ENCODE assay signal across 1 cellular context in the genomic region with DNA sequence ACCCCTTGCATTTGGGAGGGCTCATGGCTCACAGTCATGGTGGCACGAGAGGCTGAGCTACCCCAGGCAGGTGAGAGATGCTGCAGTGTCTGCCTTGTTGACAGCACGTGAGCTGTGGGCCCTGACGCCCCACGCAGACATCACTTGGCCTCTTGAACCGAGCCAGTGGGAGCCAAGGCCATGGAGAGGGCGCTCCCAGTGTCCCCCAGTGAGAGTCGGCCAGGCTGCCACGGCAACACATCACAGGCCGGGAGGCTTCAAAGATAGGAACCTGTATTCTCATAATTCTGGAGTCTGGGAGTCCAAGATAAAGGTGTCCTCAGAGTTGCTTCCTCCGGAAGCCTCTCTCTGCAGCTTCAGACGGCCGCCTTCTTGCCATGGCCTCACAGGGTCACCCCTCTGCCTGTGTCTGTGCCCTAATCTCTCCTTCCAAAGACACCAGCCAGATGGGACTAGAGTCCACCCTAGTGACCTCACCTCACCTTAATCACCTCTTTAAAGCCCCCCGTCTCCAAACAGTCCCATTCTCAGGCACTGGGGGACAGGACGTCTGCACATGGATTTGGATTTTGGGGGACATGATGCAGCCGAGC.
TF ChIP-seq lines count a peak whose summit lies in the region.

No MANE protein-coding gene starts in this region.

TF ChIP-seq in K562, 482 proteins besides CTCF, POLR2A, EP300 and RAD21 (continued from another document and continues in another):
- TF ChIP-seq, protein P1, sequence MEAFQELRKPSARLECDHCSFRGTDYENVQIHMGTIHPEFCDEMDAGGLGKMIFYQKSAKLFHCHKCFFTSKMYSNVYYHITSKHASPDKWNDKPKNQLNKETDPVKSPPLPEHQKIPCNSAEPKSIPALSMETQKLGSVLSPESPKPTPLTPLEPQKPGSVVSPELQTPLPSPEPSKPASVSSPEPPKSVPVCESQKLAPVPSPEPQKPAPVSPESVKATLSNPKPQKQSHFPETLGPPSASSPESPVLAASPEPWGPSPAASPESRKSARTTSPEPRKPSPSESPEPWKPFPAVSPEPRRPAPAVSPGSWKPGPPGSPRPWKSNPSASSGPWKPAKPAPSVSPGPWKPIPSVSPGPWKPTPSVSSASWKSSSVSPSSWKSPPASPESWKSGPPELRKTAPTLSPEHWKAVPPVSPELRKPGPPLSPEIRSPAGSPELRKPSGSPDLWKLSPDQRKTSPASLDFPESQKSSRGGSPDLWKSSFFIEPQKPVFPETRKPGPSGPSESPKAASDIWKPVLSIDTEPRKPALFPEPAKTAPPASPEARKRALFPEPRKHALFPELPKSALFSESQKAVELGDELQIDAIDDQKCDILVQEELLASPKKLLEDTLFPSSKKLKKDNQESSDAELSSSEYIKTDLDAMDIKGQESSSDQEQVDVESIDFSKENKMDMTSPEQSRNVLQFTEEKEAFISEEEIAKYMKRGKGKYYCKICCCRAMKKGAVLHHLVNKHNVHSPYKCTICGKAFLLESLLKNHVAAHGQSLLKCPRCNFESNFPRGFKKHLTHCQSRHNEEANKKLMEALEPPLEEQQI (IDR thresholded peaks at IDR 0.05), result 0 out of 2 replicates have a peak, but pooled peaks have one; percentile 36
- TF ChIP-seq KDM1A (IDR thresholded peaks at IDR 0.05) (peak; percentile 85 to 89), FOXK2 (conservative IDR thresholded peaks at IDR 0.05 in 1 of 2, IDR thresholded peaks at IDR 0.05 in 1 of 2; ENCODE audit: low read depth in 2 of 2) (peak; percentile 65 to 84), MYC (IDR thresholded peaks at IDR 0.05; ENCODE audit: low read depth, low read length) (peak; percentile 18; the same call in 1 of the 2 replicates), MYC (CRISPR knock-in tag; IDR thresholded peaks at IDR 0.05; ENCODE audit: borderline replicate concordance, low read depth) (no peak), ZNF644 (tag; IDR thresholded peaks at IDR 0.05; ENCODE audit: low read depth) (peak; percentile 47), TRIM24 (IDR thresholded peaks at IDR 0.05) (peak; percentile 73 to 91), HDAC1 (IDR thresholded peaks at IDR 0.05) (peak in 1 of 2 experiments; percentile 81; a peak in 2 of 4 replicates), SLC30A9 (CRISPR knock-in tag; IDR thresholded peaks at IDR 0.05) (no peak), ZBTB7A (IDR thresholded peaks at IDR 0.05; ENCODE audit: borderline replicate concordance, control insufficient read depth, low read depth, low read length) (0 out of 2 replicates have a peak, but pooled peaks have one; percentile 35), SOX6 (IDR thresholded peaks at IDR 0.05) (peak; percentile 90), NONO (IDR thresholded peaks at IDR 0.05; ENCODE audit: low read depth in 2 of 2, low read length in 1 of 2) (peak in 1 of 2 experiments; percentile 64; a peak in 1 of 4 replicates), JUND (IDR thresholded peaks at IDR 0.05; ENCODE audit: borderline replicate concordance, low read depth, low read length) (peak; percentile 57; the same call in 1 of the 2 replicates), JUND (tag; IDR thresholded peaks at IDR 0.05; ENCODE audit: borderline replicate concordance, low read depth, low read length) (peak; percentile 60; the same call in 1 of the 3 replicates), GATAD2B (IDR thresholded peaks at IDR 0.05; ENCODE audit: borderline replicate concordance) (peak; percentile 9), RNF2 (IDR thresholded peaks at IDR 0.05) (peak; percentile 94), ESRRA (IDR thresholded peaks at IDR 0.05; ENCODE audit: borderline replicate concordance, low read depth) (peak; percentile 89; the same call in 1 of the 2 replicates), RB1 (IDR thresholded peaks at IDR 0.05; ENCODE audit: low read depth) (peak; percentile 44; the same call in 1 of the 2 replicates), ZKSCAN1 (IDR thresholded peaks at IDR 0.05; ENCODE audit: low read depth, low read length) (no peak), TCF7 (IDR thresholded peaks at IDR 0.05; ENCODE audit: borderline replicate concordance) (0 out of 2 replicates have a peak, but pooled peaks have one; percentile 49), NCOA1 (IDR thresholded peaks at IDR 0.05; ENCODE audit: low read depth) (peak; percentile 94), POLR2AphosphoS2 (IDR thresholded peaks at IDR 0.05; ENCODE audit: low read length) (no peak), E2F3 (CRISPR knock-in tag; IDR thresholded peaks at IDR 0.05) (no peak), NR1H2 (CRISPR knock-in tag; IDR thresholded peaks at IDR 0.05) (no peak), FOXA3 (CRISPR knock-in tag; conservative IDR thresholded peaks at IDR 0.05 in 1 of 2, IDR thresholded peaks at IDR 0.05 in 1 of 2) (peak; percentile 57 to 81; a peak in 3 of 4 replicates), DIDO1 (tag; IDR thresholded peaks at IDR 0.05; ENCODE audit: low read depth) (0 out of 2 replicates have a peak, but pooled peaks have one; percentile 36), HDAC3 (IDR thresholded peaks at IDR 0.05; ENCODE audit: borderline replicate concordance, partially characterized antibody) (peak; percentile 91), CBFA2T3 (IDR thresholded peaks at IDR 0.05) (peak; percentile 98), HMGN3 (IDR thresholded peaks at IDR 0.05; ENCODE audit: borderline replicate concordance, extremely low read depth, insufficient read length, low read depth, low read length) (peak; percentile 98), ZNF253 (CRISPR knock-in tag; conservative IDR thresholded peaks at IDR 0.05) (no peak), SMAD4 (CRISPR knock-in tag; conservative IDR thresholded peaks at IDR 0.05) (peak; percentile 96), MTA2 (IDR thresholded peaks at IDR 0.05; ENCODE audit: low read depth) (peak; percentile 92), SP1 (CRISPR knock-in tag; IDR thresholded peaks at IDR 0.05) (peak; percentile 18; the same call in 1 of the 2 replicates), MTA3 (IDR thresholded peaks at IDR 0.05; ENCODE audit: borderline replicate concordance) (peak; percentile 67; the same call in 1 of the 2 replicates), HCFC1 (IDR thresholded peaks at IDR 0.05; ENCODE audit: low read depth, low read length) (peak; percentile 65)
- TF ChIP-seq, protein P2, sequence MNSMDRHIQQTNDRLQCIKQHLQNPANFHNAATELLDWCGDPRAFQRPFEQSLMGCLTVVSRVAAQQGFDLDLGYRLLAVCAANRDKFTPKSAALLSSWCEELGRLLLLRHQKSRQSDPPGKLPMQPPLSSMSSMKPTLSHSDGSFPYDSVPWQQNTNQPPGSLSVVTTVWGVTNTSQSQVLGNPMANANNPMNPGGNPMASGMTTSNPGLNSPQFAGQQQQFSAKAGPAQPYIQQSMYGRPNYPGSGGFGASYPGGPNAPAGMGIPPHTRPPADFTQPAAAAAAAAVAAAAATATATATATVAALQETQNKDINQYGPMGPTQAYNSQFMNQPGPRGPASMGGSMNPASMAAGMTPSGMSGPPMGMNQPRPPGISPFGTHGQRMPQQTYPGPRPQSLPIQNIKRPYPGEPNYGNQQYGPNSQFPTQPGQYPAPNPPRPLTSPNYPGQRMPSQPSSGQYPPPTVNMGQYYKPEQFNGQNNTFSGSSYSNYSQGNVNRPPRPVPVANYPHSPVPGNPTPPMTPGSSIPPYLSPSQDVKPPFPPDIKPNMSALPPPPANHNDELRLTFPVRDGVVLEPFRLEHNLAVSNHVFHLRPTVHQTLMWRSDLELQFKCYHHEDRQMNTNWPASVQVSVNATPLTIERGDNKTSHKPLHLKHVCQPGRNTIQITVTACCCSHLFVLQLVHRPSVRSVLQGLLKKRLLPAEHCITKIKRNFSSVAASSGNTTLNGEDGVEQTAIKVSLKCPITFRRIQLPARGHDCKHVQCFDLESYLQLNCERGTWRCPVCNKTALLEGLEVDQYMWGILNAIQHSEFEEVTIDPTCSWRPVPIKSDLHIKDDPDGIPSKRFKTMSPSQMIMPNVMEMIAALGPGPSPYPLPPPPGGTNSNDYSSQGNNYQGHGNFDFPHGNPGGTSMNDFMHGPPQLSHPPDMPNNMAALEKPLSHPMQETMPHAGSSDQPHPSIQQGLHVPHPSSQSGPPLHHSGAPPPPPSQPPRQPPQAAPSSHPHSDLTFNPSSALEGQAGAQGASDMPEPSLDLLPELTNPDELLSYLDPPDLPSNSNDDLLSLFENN (IDR thresholded peaks at IDR 0.05; ENCODE audit: low read depth in 2 of 2, low read length in 2 of 2), result peak in 1 of 2 experiments; percentile 93; a peak in 2 of 4 replicates
- TF ChIP-seq, protein P3, sequence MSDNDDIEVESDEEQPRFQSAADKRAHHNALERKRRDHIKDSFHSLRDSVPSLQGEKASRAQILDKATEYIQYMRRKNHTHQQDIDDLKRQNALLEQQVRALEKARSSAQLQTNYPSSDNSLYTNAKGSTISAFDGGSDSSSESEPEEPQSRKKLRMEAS (CRISPR knock-in tag; IDR thresholded peaks at IDR 0.05), result peak; percentile 94
- TF ChIP-seq, protein P4, sequence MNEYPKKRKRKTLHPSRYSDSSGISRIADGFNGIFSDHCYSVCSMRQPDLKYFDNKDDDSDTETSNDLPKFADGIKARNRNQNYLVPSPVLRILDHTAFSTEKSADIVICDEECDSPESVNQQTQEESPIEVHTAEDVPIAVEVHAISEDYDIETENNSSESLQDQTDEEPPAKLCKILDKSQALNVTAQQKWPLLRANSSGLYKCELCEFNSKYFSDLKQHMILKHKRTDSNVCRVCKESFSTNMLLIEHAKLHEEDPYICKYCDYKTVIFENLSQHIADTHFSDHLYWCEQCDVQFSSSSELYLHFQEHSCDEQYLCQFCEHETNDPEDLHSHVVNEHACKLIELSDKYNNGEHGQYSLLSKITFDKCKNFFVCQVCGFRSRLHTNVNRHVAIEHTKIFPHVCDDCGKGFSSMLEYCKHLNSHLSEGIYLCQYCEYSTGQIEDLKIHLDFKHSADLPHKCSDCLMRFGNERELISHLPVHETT (CRISPR knock-in tag; conservative IDR thresholded peaks at IDR 0.05 in 1 of 2, IDR thresholded peaks at IDR 0.05 in 1 of 2), result peak in 1 of 2 experiments; percentile 71; a peak in 2 of 4 replicates
- TF ChIP-seq, protein P5, sequence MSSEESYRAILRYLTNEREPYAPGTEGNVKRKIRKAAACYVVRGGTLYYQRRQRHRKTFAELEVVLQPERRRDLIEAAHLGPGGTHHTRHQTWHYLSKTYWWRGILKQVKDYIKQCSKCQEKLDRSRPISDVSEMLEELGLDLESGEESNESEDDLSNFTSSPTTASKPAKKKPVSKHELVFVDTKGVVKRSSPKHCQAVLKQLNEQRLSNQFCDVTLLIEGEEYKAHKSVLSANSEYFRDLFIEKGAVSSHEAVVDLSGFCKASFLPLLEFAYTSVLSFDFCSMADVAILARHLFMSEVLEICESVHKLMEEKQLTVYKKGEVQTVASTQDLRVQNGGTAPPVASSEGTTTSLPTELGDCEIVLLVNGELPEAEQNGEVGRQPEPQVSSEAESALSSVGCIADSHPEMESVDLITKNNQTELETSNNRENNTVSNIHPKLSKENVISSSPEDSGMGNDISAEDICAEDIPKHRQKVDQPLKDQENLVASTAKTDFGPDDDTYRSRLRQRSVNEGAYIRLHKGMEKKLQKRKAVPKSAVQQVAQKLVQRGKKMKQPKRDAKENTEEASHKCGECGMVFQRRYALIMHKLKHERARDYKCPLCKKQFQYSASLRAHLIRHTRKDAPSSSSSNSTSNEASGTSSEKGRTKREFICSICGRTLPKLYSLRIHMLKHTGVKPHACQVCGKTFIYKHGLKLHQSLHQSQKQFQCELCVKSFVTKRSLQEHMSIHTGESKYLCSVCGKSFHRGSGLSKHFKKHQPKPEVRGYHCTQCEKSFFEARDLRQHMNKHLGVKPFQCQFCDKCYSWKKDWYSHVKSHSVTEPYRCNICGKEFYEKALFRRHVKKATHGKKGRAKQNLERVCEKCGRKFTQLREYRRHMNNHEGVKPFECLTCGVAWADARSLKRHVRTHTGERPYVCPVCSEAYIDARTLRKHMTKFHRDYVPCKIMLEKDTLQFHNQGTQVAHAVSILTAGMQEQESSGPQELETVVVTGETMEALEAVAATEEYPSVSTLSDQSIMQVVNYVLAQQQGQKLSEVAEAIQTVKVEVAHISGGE (CRISPR knock-in tag; IDR thresholded peaks at IDR 0.05), result peak in 2 of 3 experiments; percentile 75 to 97; a peak in 4 of 6 replicates
- TF ChIP-seq, protein P6, sequence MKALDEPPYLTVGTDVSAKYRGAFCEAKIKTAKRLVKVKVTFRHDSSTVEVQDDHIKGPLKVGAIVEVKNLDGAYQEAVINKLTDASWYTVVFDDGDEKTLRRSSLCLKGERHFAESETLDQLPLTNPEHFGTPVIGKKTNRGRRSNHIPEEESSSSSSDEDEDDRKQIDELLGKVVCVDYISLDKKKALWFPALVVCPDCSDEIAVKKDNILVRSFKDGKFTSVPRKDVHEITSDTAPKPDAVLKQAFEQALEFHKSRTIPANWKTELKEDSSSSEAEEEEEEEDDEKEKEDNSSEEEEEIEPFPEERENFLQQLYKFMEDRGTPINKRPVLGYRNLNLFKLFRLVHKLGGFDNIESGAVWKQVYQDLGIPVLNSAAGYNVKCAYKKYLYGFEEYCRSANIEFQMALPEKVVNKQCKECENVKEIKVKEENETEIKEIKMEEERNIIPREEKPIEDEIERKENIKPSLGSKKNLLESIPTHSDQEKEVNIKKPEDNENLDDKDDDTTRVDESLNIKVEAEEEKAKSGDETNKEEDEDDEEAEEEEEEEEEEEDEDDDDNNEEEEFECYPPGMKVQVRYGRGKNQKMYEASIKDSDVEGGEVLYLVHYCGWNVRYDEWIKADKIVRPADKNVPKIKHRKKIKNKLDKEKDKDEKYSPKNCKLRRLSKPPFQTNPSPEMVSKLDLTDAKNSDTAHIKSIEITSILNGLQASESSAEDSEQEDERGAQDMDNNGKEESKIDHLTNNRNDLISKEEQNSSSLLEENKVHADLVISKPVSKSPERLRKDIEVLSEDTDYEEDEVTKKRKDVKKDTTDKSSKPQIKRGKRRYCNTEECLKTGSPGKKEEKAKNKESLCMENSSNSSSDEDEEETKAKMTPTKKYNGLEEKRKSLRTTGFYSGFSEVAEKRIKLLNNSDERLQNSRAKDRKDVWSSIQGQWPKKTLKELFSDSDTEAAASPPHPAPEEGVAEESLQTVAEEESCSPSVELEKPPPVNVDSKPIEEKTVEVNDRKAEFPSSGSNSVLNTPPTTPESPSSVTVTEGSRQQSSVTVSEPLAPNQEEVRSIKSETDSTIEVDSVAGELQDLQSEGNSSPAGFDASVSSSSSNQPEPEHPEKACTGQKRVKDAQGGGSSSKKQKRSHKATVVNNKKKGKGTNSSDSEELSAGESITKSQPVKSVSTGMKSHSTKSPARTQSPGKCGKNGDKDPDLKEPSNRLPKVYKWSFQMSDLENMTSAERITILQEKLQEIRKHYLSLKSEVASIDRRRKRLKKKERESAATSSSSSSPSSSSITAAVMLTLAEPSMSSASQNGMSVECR (CRISPR knock-in tag; IDR thresholded peaks at IDR 0.05), result peak; percentile 58; the same call in 1 of the 2 replicates
- TF ChIP-seq, protein P7, sequence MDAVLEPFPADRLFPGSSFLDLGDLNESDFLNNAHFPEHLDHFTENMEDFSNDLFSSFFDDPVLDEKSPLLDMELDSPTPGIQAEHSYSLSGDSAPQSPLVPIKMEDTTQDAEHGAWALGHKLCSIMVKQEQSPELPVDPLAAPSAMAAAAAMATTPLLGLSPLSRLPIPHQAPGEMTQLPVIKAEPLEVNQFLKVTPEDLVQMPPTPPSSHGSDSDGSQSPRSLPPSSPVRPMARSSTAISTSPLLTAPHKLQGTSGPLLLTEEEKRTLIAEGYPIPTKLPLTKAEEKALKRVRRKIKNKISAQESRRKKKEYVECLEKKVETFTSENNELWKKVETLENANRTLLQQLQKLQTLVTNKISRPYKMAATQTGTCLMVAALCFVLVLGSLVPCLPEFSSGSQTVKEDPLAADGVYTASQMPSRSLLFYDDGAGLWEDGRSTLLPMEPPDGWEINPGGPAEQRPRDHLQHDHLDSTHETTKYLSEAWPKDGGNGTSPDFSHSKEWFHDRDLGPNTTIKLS (IDR thresholded peaks at IDR 0.05; ENCODE audit: borderline replicate concordance, low read depth), result peak; percentile 56; the same call in 1 of the 2 replicates
- TF ChIP-seq, protein P8, sequence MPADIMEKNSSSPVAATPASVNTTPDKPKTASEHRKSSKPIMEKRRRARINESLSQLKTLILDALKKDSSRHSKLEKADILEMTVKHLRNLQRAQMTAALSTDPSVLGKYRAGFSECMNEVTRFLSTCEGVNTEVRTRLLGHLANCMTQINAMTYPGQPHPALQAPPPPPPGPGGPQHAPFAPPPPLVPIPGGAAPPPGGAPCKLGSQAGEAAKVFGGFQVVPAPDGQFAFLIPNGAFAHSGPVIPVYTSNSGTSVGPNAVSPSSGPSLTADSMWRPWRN (IDR thresholded peaks at IDR 0.05; ENCODE audit: low read depth), result peak; percentile 75
